In genomic region chr12:87021400-87021799, GRCh38 we compare ENCODE assay signal across 2 cellular contexts.
TF ChIP-seq lines count a peak whose summit lies in the region.

No MANE protein-coding gene starts in this region.

TF ChIP-seq in liver, 16 proteins besides CTCF, POLR2A, EP300 and RAD21 (continued from another document):
- TF ChIP-seq REST (IDR thresholded peaks at IDR 0.05) (no peak), GABPA (IDR thresholded peaks at IDR 0.05 in 1 of 2, conservative IDR thresholded peaks at IDR 0.05 in 1 of 2) (no peak), NR2F2 (IDR thresholded peaks at IDR 0.05) (no peak), YY1 (IDR thresholded peaks at IDR 0.05) (no peak), FOXA1 (IDR thresholded peaks at IDR 0.05) (no peak)

TF ChIP-seq in HepG2, 621 proteins besides CTCF, POLR2A, EP300 and RAD21 (continued from another document):
- TF ChIP-seq RXRB (CRISPR knock-in tag; IDR thresholded peaks at IDR 0.05; ENCODE audit: borderline replicate concordance) (no peak), ZNF20 (CRISPR knock-in tag; IDR thresholded peaks at IDR 0.05) (no peak), ZSCAN30 (CRISPR knock-in tag; IDR thresholded peaks at IDR 0.05) (no peak), ZNF136 (CRISPR knock-in tag; IDR thresholded peaks at IDR 0.05; ENCODE audit: low read depth) (no peak), ARNT (IDR thresholded peaks at IDR 0.05) (no peak), ASH2L (IDR thresholded peaks at IDR 0.05; ENCODE audit: insufficient read length, low read depth, low read length) (no peak), ZNF775 (CRISPR knock-in tag; IDR thresholded peaks at IDR 0.05; ENCODE audit: borderline replicate concordance) (no peak), ZBTB40 (IDR thresholded peaks at IDR 0.05) (no peak), ZBTB40 (CRISPR knock-in tag; IDR thresholded peaks at IDR 0.05) (no peak), PITX1 (CRISPR knock-in tag; IDR thresholded peaks at IDR 0.05) (no peak), TCF7L2 (IDR thresholded peaks at IDR 0.05; ENCODE audit: low read depth, low read length) (no peak), SATB2 (CRISPR knock-in tag; IDR thresholded peaks at IDR 0.05) (no peak), PAF1 (CRISPR knock-in tag; IDR thresholded peaks at IDR 0.05) (no peak), ZNF451 (CRISPR knock-in tag; IDR thresholded peaks at IDR 0.05) (no peak), ARNT2 (CRISPR knock-in tag; IDR thresholded peaks at IDR 0.05; ENCODE audit: low read depth) (no peak), MTF2 (CRISPR knock-in tag; IDR thresholded peaks at IDR 0.05; ENCODE audit: borderline replicate concordance) (no peak)
